In the genomic region with DNA sequence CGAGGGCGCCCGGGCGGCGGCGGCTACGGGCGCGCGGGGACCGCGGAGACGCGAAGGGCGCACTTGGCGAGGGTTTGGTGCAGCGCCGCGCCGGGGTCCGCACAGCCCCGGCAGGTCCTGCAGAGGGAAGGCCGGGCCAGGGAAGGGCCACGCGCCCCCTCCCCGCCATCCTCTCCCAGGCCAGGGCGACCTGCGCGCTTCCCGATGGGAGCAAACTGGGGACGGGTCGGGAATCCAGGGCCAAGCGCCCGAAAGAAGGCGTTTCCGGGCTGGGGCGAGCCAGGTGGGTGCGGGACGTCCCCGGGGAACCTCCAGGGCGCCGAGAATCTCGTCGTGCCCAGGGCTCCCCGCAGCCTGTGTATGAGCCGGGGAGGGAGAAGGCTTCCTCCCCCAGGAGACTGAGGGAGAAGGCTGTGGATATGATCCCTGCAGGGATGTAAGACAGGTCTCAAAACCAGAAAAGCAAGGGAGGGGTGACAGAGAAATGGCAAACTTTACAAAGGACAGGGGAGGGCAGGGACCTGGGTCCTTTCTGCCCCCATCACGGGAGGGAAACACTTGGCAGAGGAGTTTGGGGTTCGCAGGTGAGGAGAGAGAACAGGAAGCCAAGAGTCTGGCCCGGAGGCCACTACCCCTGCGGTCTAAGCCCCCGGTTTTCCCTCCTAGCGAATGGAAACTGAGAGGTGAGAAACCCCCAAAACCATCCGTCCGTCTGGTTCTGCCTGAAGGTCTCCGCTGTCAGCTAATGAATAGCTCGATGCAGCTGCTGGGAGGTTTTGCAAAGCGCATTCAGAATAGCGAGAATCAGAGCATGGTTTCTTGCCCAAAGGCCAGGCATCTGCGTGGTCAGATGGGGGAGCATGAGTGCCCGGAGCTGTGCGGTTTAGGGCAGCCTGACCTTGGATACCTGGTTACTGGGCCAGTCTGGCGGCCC, we compare ENCODE assay signal across 9 cellular contexts. TPM values are rescaled to one million over a fixed set of nuclear protein-coding genes. Genes with fewer than 3 reads are reported as not detected.
DNase-seq lines count a peak whose midpoint lies in the region; ATAC-seq and TF ChIP-seq lines count a peak whose summit lies in the region.
"Had no signal": no experiment of that assay in that cellular context is flagged by ENCODE, and none has a peak within 500 bp of the region (broad histone marks: within the 10 kb centered on the region; RNA-seq: fewer than 3 reads in every experiment).

No MANE protein-coding gene starts in this region.

- H3K4me1 ChIP-seq in tibial nerve = peaks cover 0 to 24% (median 11%) of the 10 kb centered on the region in 4 donors

- WGBS in tibial nerve, 2 donors = 8 to 14% methylated on average over 25 to 58 of the region's 62 CpGs

- no peaks in the 10 kb centered on the region for H3K9me3 ChIP-seq in tibial nerve

- TF ChIP-seq CTCF in tibial nerve (IDR thresholded peaks at IDR 0.05) = no peak

- H3K27ac ChIP-seq in substantia nigra (ENCODE audit: low read depth, low read length, poor library complexity, severe bottlenecking) (no peak overlapping the region), tibial nerve (no peak overlapping the region)
- H3K27ac ChIP-seq: 22Rv1 had no signal

- H3K4me3 ChIP-seq in iPS-11a (ENCODE audit: low read depth, low read length) (peak overlapping the region; percentile 30), tibial nerve (peak overlapping the region in 2 of 4 donors; percentile 7 to 38)

- ATAC-seq in HG02571 (IDR thresholded peaks at IDR 0.05; ENCODE audit: unreplicated experiment) = peak; percentile 83

- peaks cover 0 to 49% of the 10 kb centered on the region in 2 donors for H3K27me3 ChIP-seq in tibial nerve

- TF ChIP-seq EP300 in tibial nerve (IDR thresholded peaks at IDR 0.05) = no peak

- no peak for TF ChIP-seq POLR2A in tibial nerve (IDR thresholded peaks at IDR 0.05)

- no peaks in the 10 kb centered on the region for H3K36me3 ChIP-seq in tibial nerve

- DNase-seq in DMS 273 (lab: John Stamatoyannopoulos, UW; ENCODE audit: unreplicated experiment) (peak; percentile 45), DMS 273 treated with DMSO at 0.1 percent for 48 hours (lab: John Stamatoyannopoulos, UW) (no peak), RPMI7951 (ENCODE audit: low read depth) (peak; percentile 95), substantia nigra (lab: John Stamatoyannopoulos, UW) (peak in 28 of 49 donors; percentile 8 to 65 (median 39)), tibial nerve (ENCODE audit: low spot score in 2 of 2) (no peak)
- no peak for DNase-seq in stimulated activated CD4-positive, alpha-beta T cell treated with anti-CD3 and anti-CD28 coated beads, Interleukin-15, amount 100 ng/mL, for 24 hours

RNA-seq across cellular contexts. Expression of a gene that starts 0.7 kb away (rescaled TPM):
- 4.9 and 8.5 TPM in 2 replicates for total RNA-seq in RPMI7951 (2014; rRNA removed; shearing (Covaris generic))
- total RNA-seq in tibial nerve = 1 to 10 TPM in 2 of 4 donors, under 1 TPM in 2; 0.39 to 1.7 (median 1.2) TPM

RNA-seq across cellular contexts. Expression of a gene that starts 56.9 kb away (rescaled TPM):
- total RNA-seq in RPMI7951 (2014; rRNA removed; shearing (Covaris generic)) = 20.5 and 34.9 TPM in 2 replicates
- total RNA-seq in tibial nerve = 10 to 100 TPM in 3 of 4 donors, 1 to 10 TPM in 1; 7.2 to 43.2 (median 15.7) TPM

Comparison
In these comparisons a context has a peak if more than half of its experiments do, and no peak if none do; other contexts are left out.
1. DNase-seq: peak in DMS 273 (single experiment), RPMI7951 (single experiment) and substantia nigra (28 of 49); none in DMS 273 treated with DMSO at 0.1 percent for 48 hours (single experiment), tibial nerve (0 of 2) and stimulated activated CD4-positive, alpha-beta T cell treated with anti-CD3 and anti-CD28 coated beads, Interleukin-15, amount 100 ng/mL, for 24 hours (single experiment).